In genomic region chr3:184289426-184289938, GRCh38 we compare ENCODE assay signal across 7 cellular contexts. TPM values are rescaled to one million over a fixed set of nuclear protein-coding genes. Genes with fewer than 3 reads are reported as not detected.
DNase-seq lines count a peak whose midpoint lies in the region; ATAC-seq, FAIRE-seq and TF ChIP-seq lines count a peak whose summit lies in the region.

No MANE protein-coding gene starts in this region.

- peak; percentile 75 for DNase-seq in GM12891 (ENCODE audit: insufficient read length, low spot score)
- peak; percentile 73 for DNase-seq in NCI-H1436 (lab: John Stamatoyannopoulos, UW)
- DNase-seq in T follicular helper cell (ENCODE audit: low read depth) = peak; percentile 42
- DNase-seq in anterior cingulate cortex (lab: John Stamatoyannopoulos, UW) = peak in 34 of 58 donors; percentile 2 to 51 (median 16)
- peak; percentile 9 to 43 for DNase-seq in hippocampal formation (lab: John Stamatoyannopoulos, UW)
- DNase-seq in stimulated activated CD4-positive, alpha-beta T cell treated with anti-CD3 and anti-CD28 coated beads, Interleukin-15, amount 100 ng/mL, for 24 hours = peak; percentile 79

- peak; percentile 57 for FAIRE-seq in GM12891 (lab: Jason Lieb, UNC)

- no peak for TF ChIP-seq POLR2A in GM12891 (IDR thresholded peaks at IDR 0.05; ENCODE audit: low read depth, low read length)

- no peak for ATAC-seq in HG02884 (IDR thresholded peaks at IDR 0.05; ENCODE audit: unreplicated experiment)

TF ChIP-seq in GM12891, 5 proteins besides CTCF, POLR2A, EP300 and RAD21:
- TF ChIP-seq SPI1 (IDR thresholded peaks at IDR 0.05; ENCODE audit: low read depth, low read length) = no peak
- no peak for TF ChIP-seq TAF1 (IDR thresholded peaks at IDR 0.05; ENCODE audit: low read depth, low read length)
- TF ChIP-seq PAX5 (IDR thresholded peaks at IDR 0.05; ENCODE audit: insufficient read depth, low read length, severe bottlenecking) = no peak
- TF ChIP-seq POU2F2 (IDR thresholded peaks at IDR 0.05; ENCODE audit: low read depth, low read length) = no peak
- no peak for TF ChIP-seq POLR2AphosphoS5 (IDR thresholded peaks at IDR 0.05; ENCODE audit: low read depth, low read length)

RNA-seq across cellular contexts. Expression of gene PSMD2, which starts 9.6 kb away (rescaled TPM):
- 152 TPM for polyA plus RNA-seq in GM12891 (2012; ENCODE audit: low read depth, missing spikeins)

RNA-seq across cellular contexts. Expression of gene ECE2, which starts 13.7 kb away (rescaled TPM):
- not detected for polyA plus RNA-seq in GM12891 (2012; ENCODE audit: low read depth, missing spikeins)

RNA-seq across cellular contexts. Expression of gene EIF4G1, which starts 24.9 kb away (rescaled TPM):
- 158 TPM for polyA plus RNA-seq in GM12891 (2012; ENCODE audit: low read depth, missing spikeins)

RNA-seq across cellular contexts. Expression of gene CAMK2N2, which starts 28.1 kb away (rescaled TPM):
- not detected for polyA plus RNA-seq in GM12891 (2012; ENCODE audit: low read depth, missing spikeins)

RNA-seq across cellular contexts. Expression of gene EEF1AKMT4, which starts 40.0 kb away (rescaled TPM):
- polyA plus RNA-seq in GM12891 (2012; ENCODE audit: low read depth, missing spikeins) = 5.7 TPM

Comparison
In these comparisons a context has a peak if more than half of its experiments do, and no peak if none do; other contexts are left out.
1. DNase-seq: peak in every context shown above with its lines; median percentile 79 in stimulated activated CD4-positive, alpha-beta T cell treated with anti-CD3 and anti-CD28 coated beads, Interleukin-15, amount 100 ng/mL, for 24 hours; 75 in GM12891; 73 in NCI-H1436; 42 in T follicular helper cell; 26 in hippocampal formation; 16 in anterior cingulate cortex.